Comparison of ENCODE assay signal across 12 cellular contexts in the genomic region with DNA sequence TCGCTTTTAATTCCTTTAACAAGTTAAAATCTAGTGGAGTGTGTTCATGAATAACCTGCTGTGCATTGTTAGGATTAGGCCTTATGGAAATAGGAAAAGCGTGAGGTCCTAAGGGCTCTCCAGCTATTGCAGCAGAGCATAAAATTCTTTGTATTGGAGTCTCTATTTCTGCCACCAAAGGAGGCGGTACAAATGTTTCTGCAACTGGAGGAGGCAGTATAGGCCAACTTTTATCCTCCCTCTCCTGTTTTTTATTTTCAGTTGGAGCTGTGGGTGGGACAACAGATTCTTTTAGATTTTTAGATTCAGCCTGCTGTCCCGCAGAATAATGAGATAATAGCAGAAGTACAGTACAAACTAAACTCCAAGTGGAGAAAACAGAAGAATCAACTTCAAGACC. TPM values are rescaled to one million over a fixed set of nuclear protein-coding genes. Genes with fewer than 3 reads are reported as not detected.
DNase-seq lines count a peak whose midpoint lies in the region; ATAC-seq and TF ChIP-seq lines count a peak whose summit lies in the region.
"Had no signal": no experiment of that assay in that cellular context is flagged by ENCODE, and none has a peak within 500 bp of the region (broad histone marks: within the 10 kb centered on the region; RNA-seq: fewer than 3 reads in every experiment).

No MANE protein-coding gene starts in this region.

- H3K27ac Mint-ChIP-seq in activated naive CD4-positive, alpha-beta T cell treated with anti-CD3 and anti-CD28 coated beads, Interleukin-2, amount 50 U/mL, for 72 hours = no peak overlapping the region

- H3F3A ChIP-seq in Loucy (ENCODE audit: low read depth) = no peaks in the 10 kb centered on the region

- no peaks in the 10 kb centered on the region for H3K36me3 ChIP-seq in Loucy (ENCODE audit: insufficient read depth, low read length)
- H3K36me3 ChIP-seq in lower lobe of right lung = no peaks in the 10 kb centered on the region

- H3K4me1 ChIP-seq in Loucy (ENCODE audit: insufficient read depth, low read length, poor library complexity, severe bottlenecking) = peaks cover 12% of the 10 kb centered on the region
- H3K4me1 ChIP-seq in lower lobe of right lung = peaks cover 7% of the 10 kb centered on the region

- H3K36me3 Mint-ChIP-seq in activated naive CD4-positive, alpha-beta T cell treated with anti-CD3 and anti-CD28 coated beads, Interleukin-2, amount 50 U/mL, for 72 hours = no peaks in the 10 kb centered on the region

- DNase-seq in AG09309 (ENCODE audit: low read depth) (peak; percentile 37), dedifferentiated amniotic fluid mesenchymal stem cell (ENCODE audit: extremely low spot score) (peak; percentile 72), lower lobe of right lung (no peak), NK-92 (lab: John Stamatoyannopoulos, UW; ENCODE audit: unreplicated experiment) (no peak), NCI-H2029 treated with DMSO at 0.1 percent for 48 hours (lab: John Stamatoyannopoulos, UW) (no peak), GM20000 (ENCODE audit: low spot score) (no peak)
- no peak for DNase-seq in activated naive CD4-positive, alpha-beta T cell treated with anti-CD3 and anti-CD28 coated beads, Interleukin-2, amount 50 U/mL, for 72 hours (ENCODE audit: low spot score in 2 of 2)
- DNase-seq: AML-193, NCI-H1048 had no signal

- no peaks in the 10 kb centered on the region for H4K20me1 ChIP-seq in Loucy (ENCODE audit: insufficient read depth, low read length, poor library complexity, severe bottlenecking)

- TF ChIP-seq CTCF in AG09309 (IDR thresholded peaks at IDR 0.05; ENCODE audit: control insufficient read depth, insufficient read depth, low read depth, low read length, missing control alignments) (peak; percentile 57), Loucy (conservative IDR thresholded peaks at IDR 0.05; ENCODE audit: low read length) (peak; percentile 21; the same call in 1 of the 2 replicates), lower lobe of right lung (IDR thresholded peaks at IDR 0.05) (no peak), GM20000 (IDR thresholded peaks at IDR 0.05; ENCODE audit: extremely low read depth, missing control alignments) (no peak)

- no peaks in the 10 kb centered on the region for H3K79me2 ChIP-seq in Loucy (ENCODE audit: insufficient read depth, low read length)

- H3K9me3 ChIP-seq in Loucy (ENCODE audit: insufficient read depth, low read depth, low read length) (no peaks in the 10 kb centered on the region), lower lobe of right lung (no peaks in the 10 kb centered on the region)

- no peaks in the 10 kb centered on the region for H3K9me3 Mint-ChIP-seq in activated naive CD4-positive, alpha-beta T cell treated with anti-CD3 and anti-CD28 coated beads, Interleukin-2, amount 50 U/mL, for 72 hours

- no peaks in the 10 kb centered on the region for H3K27me3 ChIP-seq in Loucy (ENCODE audit: insufficient read depth, low read length, poor library complexity, severe bottlenecking)
- no peaks in the 10 kb centered on the region for H3K27me3 ChIP-seq in lower lobe of right lung (ENCODE audit: low read depth)

- H3K9me2 ChIP-seq in Loucy (replicated peaks; ENCODE audit: low read depth, low read length) = no peaks in the 10 kb centered on the region

- peak overlapping the region; percentile 39 for H3K4me2 ChIP-seq in Loucy (ENCODE audit: low read depth, low read length, poor library complexity, severe bottlenecking)

- ATAC-seq in lower lobe of right lung = peak in 1 of 2 donors; percentile 46
- no peak for ATAC-seq in activated naive CD4-positive, alpha-beta T cell treated with anti-CD3 and anti-CD28 coated beads, Interleukin-2, amount 50 U/mL, for 72 hours

- no peak overlapping the region for H3K4me3 ChIP-seq in AG09309 (ENCODE audit: control insufficient read depth, low read depth, low read length)
- H3K4me3 ChIP-seq in Loucy (ENCODE audit: low read length, poor library complexity, severe bottlenecking) = no peak overlapping the region
- H3K4me3 ChIP-seq in lower lobe of right lung = peak overlapping the region; percentile 31
- H3K4me3 ChIP-seq: lung had no signal

- intact Hi-C loops in lower lobe of right lung (cut with DNase I) = no loop called here

- no peak overlapping the region; the same call in 1 of the 2 replicates for H2AFZ ChIP-seq in Loucy (ENCODE audit: low read length)

- no peak overlapping the region for H3K9ac ChIP-seq in Loucy (ENCODE audit: low read depth, low read length, poor library complexity, severe bottlenecking)

- H3K27ac ChIP-seq in lower lobe of right lung = peak overlapping the region; percentile 67

RNA-seq across cellular contexts. Expression of a gene that starts 26.2 kb away (rescaled TPM):
- total RNA-seq in lower lobe of right lung = not detected
- total RNA-seq in activated naive CD4-positive, alpha-beta T cell treated with anti-CD3 and anti-CD28 coated beads, Interleukin-2, amount 50 U/mL, for 72 hours = not detected
- total RNA-seq: lung, skeletal muscle tissue had no signal

RNA-seq across cellular contexts. Expression of a gene that starts 36.6 kb away (rescaled TPM):
- not detected for total RNA-seq in lower lobe of right lung
- total RNA-seq in activated naive CD4-positive, alpha-beta T cell treated with anti-CD3 and anti-CD28 coated beads, Interleukin-2, amount 50 U/mL, for 72 hours = not detected
- total RNA-seq: lung, skeletal muscle tissue had no signal

Comparison
In these comparisons a context has a peak if more than half of its experiments do, and no peak if none do; other contexts are left out.
1. DNase-seq: peak in AG09309 (single experiment) and dedifferentiated amniotic fluid mesenchymal stem cell (single experiment); none in lower lobe of right lung (single experiment), NK-92 (single experiment), NCI-H2029 treated with DMSO at 0.1 percent for 48 hours (single experiment), GM20000 (single experiment) and activated naive CD4-positive, alpha-beta T cell treated with anti-CD3 and anti-CD28 coated beads, Interleukin-2, amount 50 U/mL, for 72 hours (0 of 2).
2. CTCF ChIP-seq: peak in AG09309 (single experiment) and Loucy (single experiment); none in lower lobe of right lung (single experiment) and GM20000 (single experiment).